Comparison of ENCODE assay signal across 1 cellular context in the genomic region with DNA sequence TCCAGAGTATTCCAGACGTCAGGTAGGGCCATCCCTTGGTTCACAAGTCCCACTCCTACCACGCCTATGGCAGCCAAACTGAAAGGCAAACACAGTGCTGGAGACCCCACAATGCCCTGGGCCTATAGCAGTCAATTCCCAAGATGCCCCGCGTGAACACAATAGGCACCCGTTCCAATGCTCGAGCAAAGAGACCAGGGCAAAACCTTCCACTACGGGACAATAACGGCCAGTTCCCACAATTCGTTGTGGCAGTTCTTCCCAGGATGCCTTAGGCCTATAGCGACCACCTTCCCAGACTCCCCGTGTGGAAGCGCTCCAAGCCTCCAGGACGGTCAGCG.
TF ChIP-seq lines count a peak whose summit lies in the region.

No MANE protein-coding gene starts in this region.

TF ChIP-seq in endothelial cell of umbilical vein, 7 proteins besides CTCF, POLR2A, EP300 and RAD21:
- TF ChIP-seq POLR2AphosphoS5 (IDR thresholded peaks at IDR 0.05; ENCODE audit: insufficient read depth, low read depth, low read length) (peak; percentile 5), EZH2 (IDR thresholded peaks at IDR 0.05; ENCODE audit: borderline replicate concordance, low read depth, low read length, severe bottlenecking) (no peak), JUN (IDR thresholded peaks at IDR 0.05; ENCODE audit: borderline replicate concordance, insufficient read depth, insufficient read length, low read depth) (no peak), FOS (IDR thresholded peaks at IDR 0.05; ENCODE audit: borderline replicate concordance, insufficient read depth, low read length) (no peak), GATA2 (IDR thresholded peaks at IDR 0.05; ENCODE audit: insufficient read depth, insufficient read length, low read depth, low read length) (no peak), MYC (IDR thresholded peaks at IDR 0.05; ENCODE audit: low read depth, low read length) (no peak)
